1 cellular context compared by ENCODE assay signal in genomic region chr22:19854778-19855503, GRCh38.
A peak's percentile ranks its signal among the peaks of the same experiment; 100 is the strongest.
TF ChIP-seq lines count a peak whose summit lies in the region.

A gene with protein sequence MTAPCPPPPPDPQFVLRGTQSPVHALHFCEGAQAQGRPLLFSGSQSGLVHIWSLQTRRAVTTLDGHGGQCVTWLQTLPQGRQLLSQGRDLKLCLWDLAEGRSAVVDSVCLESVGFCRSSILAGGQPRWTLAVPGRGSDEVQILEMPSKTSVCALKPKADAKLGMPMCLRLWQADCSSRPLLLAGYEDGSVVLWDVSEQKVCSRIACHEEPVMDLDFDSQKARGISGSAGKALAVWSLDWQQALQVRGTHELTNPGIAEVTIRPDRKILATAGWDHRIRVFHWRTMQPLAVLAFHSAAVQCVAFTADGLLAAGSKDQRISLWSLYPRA (minus strand): TSS chr22:19854874. CDS start chr22:19821355, 33,519 bp downstream.
TSS of gene RTL10 (minus strand) at chr22:19854874. CDS start at chr22:19852261, 2,613 bp downstream.

TF ChIP-seq in HepG2, 621 proteins besides CTCF, POLR2A, EP300 and RAD21 (continued from another document and continues in another):
- TF ChIP-seq CC2D1A (CRISPR knock-in tag; IDR thresholded peaks at IDR 0.05) (no peak), SMYD3 (CRISPR knock-in tag; IDR thresholded peaks at IDR 0.05) (peak; percentile 66; the same call in 1 of the 2 replicates), PCBP2 (optimal IDR thresholded peaks at IDR 0.05; ENCODE audit: low read depth, low read length, poor library complexity, severe bottlenecking) (no peak), ZNF567 (CRISPR knock-in tag; IDR thresholded peaks at IDR 0.05; ENCODE audit: borderline replicate concordance) (peak; percentile 86; the same call in 1 of the 2 replicates), ZNF101 (CRISPR knock-in tag; IDR thresholded peaks at IDR 0.05; ENCODE audit: borderline replicate concordance, low read depth) (peak; percentile 96; the same call in 1 of the 2 replicates), ZNF816 (CRISPR knock-in tag; IDR thresholded peaks at IDR 0.05; ENCODE audit: borderline replicate concordance) (no peak; the same call in 1 of the 2 replicates), ZNF678 (CRISPR knock-in tag; IDR thresholded peaks at IDR 0.05) (peak; percentile 81), PTBP1 (IDR thresholded peaks at IDR 0.05; ENCODE audit: low read depth, low read length, poor library complexity, severe bottlenecking) (no peak), ZNF34 (CRISPR knock-in tag; IDR thresholded peaks at IDR 0.05; ENCODE audit: borderline replicate concordance) (0 out of 2 replicates have a peak, but pooled peaks have one; percentile 57), KMT2B (CRISPR knock-in tag; IDR thresholded peaks at IDR 0.05) (no peak), SNAI1 (CRISPR knock-in tag; IDR thresholded peaks at IDR 0.05; ENCODE audit: borderline replicate concordance) (peak; percentile 90; the same call in 1 of the 2 replicates), ZNF230 (CRISPR knock-in tag; IDR thresholded peaks at IDR 0.05) (peak; percentile 90), GTF2F1 (IDR thresholded peaks at IDR 0.05; ENCODE audit: low read length) (no peak), ZNF431 (CRISPR knock-in tag; IDR thresholded peaks at IDR 0.05; ENCODE audit: borderline replicate concordance, low read depth) (peak; percentile 75; the same call in 1 of the 2 replicates), KLF15 (CRISPR knock-in tag; IDR thresholded peaks at IDR 0.05; ENCODE audit: borderline replicate concordance) (0 out of 2 replicates have a peak, but pooled peaks have one; percentile 69), ZNF362 (CRISPR knock-in tag; IDR thresholded peaks at IDR 0.05; ENCODE audit: borderline replicate concordance) (no peak), ZNF333 (CRISPR knock-in tag; IDR thresholded peaks at IDR 0.05; ENCODE audit: borderline replicate concordance) (no peak; the same call in none of the 2 replicates), IKZF4 (CRISPR knock-in tag; IDR thresholded peaks at IDR 0.05; ENCODE audit: borderline replicate concordance, low read depth, not compliant biosample characterization) (peak; percentile 92), ZZZ3 (CRISPR knock-in tag; IDR thresholded peaks at IDR 0.05; ENCODE audit: borderline replicate concordance) (peak; percentile 78; the same call in 1 of the 2 replicates), GATA4 (IDR thresholded peaks at IDR 0.05; ENCODE audit: borderline replicate concordance, low read depth) (peak; percentile 70; the same call in 1 of the 2 replicates), ZNF550 (CRISPR knock-in tag; IDR thresholded peaks at IDR 0.05; ENCODE audit: borderline replicate concordance) (peak; percentile 96; the same call in 1 of the 2 replicates), NR1H2 (CRISPR knock-in tag; IDR thresholded peaks at IDR 0.05; ENCODE audit: borderline replicate concordance, low read depth) (peak; percentile 78; the same call in 1 of the 2 replicates), GATAD1 (CRISPR knock-in tag; IDR thresholded peaks at IDR 0.05) (peak; percentile 82; the same call in 1 of the 2 replicates), ZNF746 (CRISPR knock-in tag; IDR thresholded peaks at IDR 0.05) (no peak; the same call in 1 of the 2 replicates), KDM2A (CRISPR knock-in tag; IDR thresholded peaks at IDR 0.05; ENCODE audit: borderline replicate concordance, low read depth) (peak; percentile 72; the same call in 1 of the 2 replicates), ZNF17 (CRISPR knock-in tag; IDR thresholded peaks at IDR 0.05) (0 out of 2 replicates have a peak, but pooled peaks have one; percentile 8), ERF (CRISPR knock-in tag; IDR thresholded peaks at IDR 0.05) (peak; percentile 76), IKZF1 (IDR thresholded peaks at IDR 0.05) (no peak), ZNF891 (CRISPR knock-in tag; IDR thresholded peaks at IDR 0.05) (no peak; the same call in 1 of the 2 replicates), ZNF30 (CRISPR knock-in tag; IDR thresholded peaks at IDR 0.05) (peak; percentile 93; the same call in 1 of the 2 replicates), ZNF44 (CRISPR knock-in tag; IDR thresholded peaks at IDR 0.05) (0 out of 2 replicates have a peak, but pooled peaks have one; percentile 36), ZNF256 (CRISPR knock-in tag; conservative IDR thresholded peaks at IDR 0.05) (peak; percentile 92; the same call in 1 of the 2 replicates), ARHGAP35 (CRISPR knock-in tag; IDR thresholded peaks at IDR 0.05; ENCODE audit: borderline replicate concordance) (peak; percentile 71; the same call in 1 of the 2 replicates), JUND (CRISPR knock-in tag; IDR thresholded peaks at IDR 0.05) (0 out of 2 replicates have a peak, but pooled peaks have one; percentile 9), ZNF180 (CRISPR knock-in tag; IDR thresholded peaks at IDR 0.05; ENCODE audit: borderline replicate concordance, low read depth) (0 out of 2 replicates have a peak, but pooled peaks have one; percentile 52)
- TF ChIP-seq, protein P1, sequence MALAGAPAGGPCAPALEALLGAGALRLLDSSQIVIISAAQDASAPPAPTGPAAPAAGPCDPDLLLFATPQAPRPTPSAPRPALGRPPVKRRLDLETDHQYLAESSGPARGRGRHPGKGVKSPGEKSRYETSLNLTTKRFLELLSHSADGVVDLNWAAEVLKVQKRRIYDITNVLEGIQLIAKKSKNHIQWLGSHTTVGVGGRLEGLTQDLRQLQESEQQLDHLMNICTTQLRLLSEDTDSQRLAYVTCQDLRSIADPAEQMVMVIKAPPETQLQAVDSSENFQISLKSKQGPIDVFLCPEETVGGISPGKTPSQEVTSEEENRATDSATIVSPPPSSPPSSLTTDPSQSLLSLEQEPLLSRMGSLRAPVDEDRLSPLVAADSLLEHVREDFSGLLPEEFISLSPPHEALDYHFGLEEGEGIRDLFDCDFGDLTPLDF (CRISPR knock-in tag; IDR thresholded peaks at IDR 0.05), result peak; percentile 93
- TF ChIP-seq, protein P2, sequence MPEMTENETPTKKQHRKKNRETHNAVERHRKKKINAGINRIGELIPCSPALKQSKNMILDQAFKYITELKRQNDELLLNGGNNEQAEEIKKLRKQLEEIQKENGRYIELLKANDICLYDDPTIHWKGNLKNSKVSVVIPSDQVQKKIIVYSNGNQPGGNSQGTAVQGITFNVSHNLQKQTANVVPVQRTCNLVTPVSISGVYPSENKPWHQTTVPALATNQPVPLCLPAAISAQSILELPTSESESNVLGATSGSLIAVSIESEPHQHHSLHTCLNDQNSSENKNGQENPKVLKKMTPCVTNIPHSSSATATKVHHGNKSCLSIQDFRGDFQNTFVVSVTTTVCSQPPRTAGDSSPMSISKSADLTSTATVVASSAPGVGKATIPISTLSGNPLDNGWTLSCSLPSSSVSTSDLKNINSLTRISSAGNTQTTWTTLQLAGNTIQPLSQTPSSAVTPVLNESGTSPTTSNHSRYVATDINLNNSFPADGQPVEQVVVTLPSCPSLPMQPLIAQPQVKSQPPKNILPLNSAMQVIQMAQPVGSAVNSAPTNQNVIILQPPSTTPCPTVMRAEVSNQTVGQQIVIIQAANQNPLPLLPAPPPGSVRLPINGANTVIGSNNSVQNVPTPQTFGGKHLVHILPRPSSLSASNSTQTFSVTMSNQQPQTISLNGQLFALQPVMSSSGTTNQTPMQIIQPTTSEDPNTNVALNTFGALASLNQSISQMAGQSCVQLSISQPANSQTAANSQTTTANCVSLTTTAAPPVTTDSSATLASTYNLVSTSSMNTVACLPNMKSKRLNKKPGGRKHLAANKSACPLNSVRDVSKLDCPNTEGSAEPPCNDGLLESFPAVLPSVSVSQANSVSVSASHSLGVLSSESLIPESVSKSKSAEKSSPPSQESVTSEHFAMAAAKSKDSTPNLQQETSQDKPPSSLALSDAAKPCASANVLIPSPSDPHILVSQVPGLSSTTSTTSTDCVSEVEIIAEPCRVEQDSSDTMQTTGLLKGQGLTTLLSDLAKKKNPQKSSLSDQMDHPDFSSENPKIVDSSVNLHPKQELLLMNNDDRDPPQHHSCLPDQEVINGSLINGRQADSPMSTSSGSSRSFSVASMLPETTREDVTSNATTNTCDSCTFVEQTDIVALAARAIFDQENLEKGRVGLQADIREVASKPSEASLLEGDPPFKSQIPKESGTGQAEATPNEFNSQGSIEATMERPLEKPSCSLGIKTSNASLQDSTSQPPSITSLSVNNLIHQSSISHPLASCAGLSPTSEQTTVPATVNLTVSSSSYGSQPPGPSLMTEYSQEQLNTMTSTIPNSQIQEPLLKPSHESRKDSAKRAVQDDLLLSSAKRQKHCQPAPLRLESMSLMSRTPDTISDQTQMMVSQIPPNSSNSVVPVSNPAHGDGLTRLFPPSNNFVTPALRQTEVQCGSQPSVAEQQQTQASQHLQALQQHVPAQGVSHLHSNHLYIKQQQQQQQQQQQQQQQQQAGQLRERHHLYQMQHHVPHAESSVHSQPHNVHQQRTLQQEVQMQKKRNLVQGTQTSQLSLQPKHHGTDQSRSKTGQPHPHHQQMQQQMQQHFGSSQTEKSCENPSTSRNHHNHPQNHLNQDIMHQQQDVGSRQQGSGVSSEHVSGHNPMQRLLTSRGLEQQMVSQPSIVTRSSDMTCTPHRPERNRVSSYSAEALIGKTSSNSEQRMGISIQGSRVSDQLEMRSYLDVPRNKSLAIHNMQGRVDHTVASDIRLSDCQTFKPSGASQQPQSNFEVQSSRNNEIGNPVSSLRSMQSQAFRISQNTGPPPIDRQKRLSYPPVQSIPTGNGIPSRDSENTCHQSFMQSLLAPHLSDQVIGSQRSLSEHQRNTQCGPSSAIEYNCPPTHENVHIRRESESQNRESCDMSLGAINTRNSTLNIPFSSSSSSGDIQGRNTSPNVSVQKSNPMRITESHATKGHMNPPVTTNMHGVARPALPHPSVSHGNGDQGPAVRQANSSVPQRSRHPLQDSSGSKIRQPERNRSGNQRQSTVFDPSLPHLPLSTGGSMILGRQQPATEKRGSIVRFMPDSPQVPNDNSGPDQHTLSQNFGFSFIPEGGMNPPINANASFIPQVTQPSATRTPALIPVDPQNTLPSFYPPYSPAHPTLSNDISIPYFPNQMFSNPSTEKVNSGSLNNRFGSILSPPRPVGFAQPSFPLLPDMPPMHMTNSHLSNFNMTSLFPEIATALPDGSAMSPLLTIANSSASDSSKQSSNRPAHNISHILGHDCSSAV (CRISPR knock-in tag; IDR thresholded peaks at IDR 0.05; ENCODE audit: borderline replicate concordance), result 0 out of 2 replicates have a peak, but pooled peaks have one; percentile 7
- TF ChIP-seq, protein P3, sequence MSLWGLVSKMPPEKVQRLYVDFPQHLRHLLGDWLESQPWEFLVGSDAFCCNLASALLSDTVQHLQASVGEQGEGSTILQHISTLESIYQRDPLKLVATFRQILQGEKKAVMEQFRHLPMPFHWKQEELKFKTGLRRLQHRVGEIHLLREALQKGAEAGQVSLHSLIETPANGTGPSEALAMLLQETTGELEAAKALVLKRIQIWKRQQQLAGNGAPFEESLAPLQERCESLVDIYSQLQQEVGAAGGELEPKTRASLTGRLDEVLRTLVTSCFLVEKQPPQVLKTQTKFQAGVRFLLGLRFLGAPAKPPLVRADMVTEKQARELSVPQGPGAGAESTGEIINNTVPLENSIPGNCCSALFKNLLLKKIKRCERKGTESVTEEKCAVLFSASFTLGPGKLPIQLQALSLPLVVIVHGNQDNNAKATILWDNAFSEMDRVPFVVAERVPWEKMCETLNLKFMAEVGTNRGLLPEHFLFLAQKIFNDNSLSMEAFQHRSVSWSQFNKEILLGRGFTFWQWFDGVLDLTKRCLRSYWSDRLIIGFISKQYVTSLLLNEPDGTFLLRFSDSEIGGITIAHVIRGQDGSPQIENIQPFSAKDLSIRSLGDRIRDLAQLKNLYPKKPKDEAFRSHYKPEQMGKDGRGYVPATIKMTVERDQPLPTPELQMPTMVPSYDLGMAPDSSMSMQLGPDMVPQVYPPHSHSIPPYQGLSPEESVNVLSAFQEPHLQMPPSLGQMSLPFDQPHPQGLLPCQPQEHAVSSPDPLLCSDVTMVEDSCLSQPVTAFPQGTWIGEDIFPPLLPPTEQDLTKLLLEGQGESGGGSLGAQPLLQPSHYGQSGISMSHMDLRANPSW (CRISPR knock-in tag; IDR thresholded peaks at IDR 0.05; ENCODE audit: borderline replicate concordance), result peak; percentile 50; the same call in 1 of the 2 replicates
- TF ChIP-seq, protein P4, sequence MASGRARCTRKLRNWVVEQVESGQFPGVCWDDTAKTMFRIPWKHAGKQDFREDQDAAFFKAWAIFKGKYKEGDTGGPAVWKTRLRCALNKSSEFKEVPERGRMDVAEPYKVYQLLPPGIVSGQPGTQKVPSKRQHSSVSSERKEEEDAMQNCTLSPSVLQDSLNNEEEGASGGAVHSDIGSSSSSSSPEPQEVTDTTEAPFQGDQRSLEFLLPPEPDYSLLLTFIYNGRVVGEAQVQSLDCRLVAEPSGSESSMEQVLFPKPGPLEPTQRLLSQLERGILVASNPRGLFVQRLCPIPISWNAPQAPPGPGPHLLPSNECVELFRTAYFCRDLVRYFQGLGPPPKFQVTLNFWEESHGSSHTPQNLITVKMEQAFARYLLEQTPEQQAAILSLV (CRISPR knock-in tag; IDR thresholded peaks at IDR 0.05; ENCODE audit: borderline replicate concordance), result peak; percentile 80; the same call in 1 of the 2 replicates
- TF ChIP-seq, protein P5, sequence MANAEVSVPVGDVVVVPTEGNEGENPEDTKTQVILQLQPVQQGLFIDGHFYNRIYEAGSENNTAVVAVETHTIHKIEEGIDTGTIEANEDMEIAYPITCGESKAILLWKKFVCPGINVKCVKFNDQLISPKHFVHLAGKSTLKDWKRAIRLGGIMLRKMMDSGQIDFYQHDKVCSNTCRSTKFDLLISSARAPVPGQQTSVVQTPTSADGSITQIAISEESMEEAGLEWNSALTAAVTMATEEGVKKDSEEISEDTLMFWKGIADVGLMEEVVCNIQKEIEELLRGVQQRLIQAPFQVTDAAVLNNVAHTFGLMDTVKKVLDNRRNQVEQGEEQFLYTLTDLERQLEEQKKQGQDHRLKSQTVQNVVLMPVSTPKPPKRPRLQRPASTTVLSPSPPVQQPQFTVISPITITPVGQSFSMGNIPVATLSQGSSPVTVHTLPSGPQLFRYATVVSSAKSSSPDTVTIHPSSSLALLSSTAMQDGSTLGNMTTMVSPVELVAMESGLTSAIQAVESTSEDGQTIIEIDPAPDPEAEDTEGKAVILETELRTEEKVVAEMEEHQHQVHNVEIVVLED (CRISPR knock-in tag; IDR thresholded peaks at IDR 0.05; ENCODE audit: borderline replicate concordance), result peak; percentile 99
- TF ChIP-seq, protein P6, sequence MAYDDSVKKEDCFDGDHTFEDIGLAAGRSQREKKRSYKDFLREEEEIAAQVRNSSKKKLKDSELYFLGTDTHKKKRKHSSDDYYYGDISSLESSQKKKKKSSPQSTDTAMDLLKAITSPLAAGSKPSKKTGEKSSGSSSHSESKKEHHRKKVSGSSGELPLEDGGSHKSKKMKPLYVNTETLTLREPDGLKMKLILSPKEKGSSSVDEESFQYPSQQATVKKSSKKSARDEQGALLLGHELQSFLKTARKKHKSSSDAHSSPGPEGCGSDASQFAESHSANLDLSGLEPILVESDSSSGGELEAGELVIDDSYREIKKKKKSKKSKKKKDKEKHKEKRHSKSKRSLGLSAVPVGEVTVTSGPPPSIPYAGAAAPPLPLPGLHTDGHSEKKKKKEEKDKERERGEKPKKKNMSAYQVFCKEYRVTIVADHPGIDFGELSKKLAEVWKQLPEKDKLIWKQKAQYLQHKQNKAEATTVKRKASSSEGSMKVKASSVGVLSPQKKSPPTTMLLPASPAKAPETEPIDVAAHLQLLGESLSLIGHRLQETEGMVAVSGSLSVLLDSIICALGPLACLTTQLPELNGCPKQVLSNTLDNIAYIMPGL (CRISPR knock-in tag; IDR thresholded peaks at IDR 0.05; ENCODE audit: borderline replicate concordance in 1 of 2, low read depth in 1 of 2), result peak; percentile 81 to 94; a peak in 3 of 4 replicates
